Comparison of ENCODE assay signal across 17 cellular contexts in genomic region chr14:68654471-68654941, GRCh38.
DNase-seq lines count a peak whose midpoint lies in the region; ATAC-seq and TF ChIP-seq lines count a peak whose summit lies in the region.
"Had no signal": no experiment of that assay in that cellular context is flagged by ENCODE, and none has a peak within 500 bp of the region (broad histone marks: within the 10 kb centered on the region; RNA-seq: fewer than 3 reads in every experiment).

No MANE protein-coding gene starts in this region.

- DNase-seq in cardiac septum (ENCODE audit: low spot score) (peak; percentile 31), heart left ventricle (no peak), esophagus squamous epithelium (lab: John Stamatoyannopoulos, UW) (no peak), trophoblast cell (no peak), vagina (ENCODE audit: extremely low spot score in 2 of 2) (peak in 1 of 2 donors; percentile 72), GM03348 (ENCODE audit: low spot score) (no peak), mucosa of gallbladder (ENCODE audit: low spot score) (no peak), GM23248 (no peak)
- DNase-seq: activated naive CD4-positive, alpha-beta T cell treated with anti-CD3 and anti-CD28 coated beads, Interleukin-2, amount 10 ng/mL, durations not matched to agents 7 days and 5 days; dermis blood vessel endothelial cell; NCI-H1436 treated with DMSO at 0.1 percent for 48 hours; NCI-H446; SHP77; small intestine; stimulated activated naive B cell treated with anti-CD40 and anti-IgM and Interleukin-4, amounts not matched to agents 10 μg/mL and 1 μg/mL and 100 μg/mL, for 72 hours; T-helper 2 cell had no signal

- ATAC-seq in heart left ventricle, result no peak
- ATAC-seq: activated CD4-positive, CD25-positive, alpha-beta regulatory T cell treated with anti-CD3 and anti-CD28 coated beads, Interleukin-2, amount 50 U/mL, for 24 hours; stimulated activated naive B cell treated with anti-CD40 and anti-IgM and Interleukin-4, amounts not matched to agents 10 μg/mL and 1 μg/mL and 100 μg/mL, for 72 hours had no signal

- peak overlapping the region; percentile 9 for H2BK120ac ChIP-seq in trophoblast cell (ENCODE audit: insufficient read depth, low read length, poor library complexity)

- H3K14ac ChIP-seq in trophoblast cell (ENCODE audit: low read length), result peak overlapping the region; percentile 4

- H4K91ac ChIP-seq in trophoblast cell (ENCODE audit: low read depth, low read length), result peak overlapping the region; percentile 27

- no peaks in the 10 kb centered on the region for H3K27me3 ChIP-seq in heart left ventricle
- no peaks in the 10 kb centered on the region for H3K27me3 ChIP-seq in esophagus squamous epithelium
- H3K27me3 ChIP-seq in trophoblast cell (ENCODE audit: insufficient read depth, low read length), result no peaks in the 10 kb centered on the region
- H3K27me3 ChIP-seq in vagina, result no peaks in the 10 kb centered on the region
- no peaks in the 10 kb centered on the region for H3K27me3 ChIP-seq in GM23248 (replicated peaks; ENCODE audit: insufficient read depth)

- H3K27ac ChIP-seq in heart left ventricle, result peak overlapping the region in 1 of 12 donors; percentile 85
- H3K27ac ChIP-seq in esophagus squamous epithelium, result peak overlapping the region in 3 of 4 donors; percentile 78 to 88 (median 85)
- no peak overlapping the region for H3K27ac ChIP-seq in trophoblast cell (ENCODE audit: low read depth, low read length)
- peak overlapping the region; percentile 82 for H3K27ac ChIP-seq in vagina
- H3K27ac ChIP-seq in GM23248, result no peak overlapping the region

- H4K12ac ChIP-seq in trophoblast cell (ENCODE audit: low read depth, low read length), result no peak overlapping the region

- TF ChIP-seq POLR2A in heart left ventricle (IDR thresholded peaks at IDR 0.05) (no peak), esophagus squamous epithelium (IDR thresholded peaks at IDR 0.05) (no peak), vagina (IDR thresholded peaks at IDR 0.05) (no peak)

- intact Hi-C loops in cardiac septum (cut with DNase I), result no loop called here
- intact Hi-C loops in heart left ventricle (cut with DNase I), result loop anchor here in 1 of 10 donors (10.0 kb wide), 1 partner anchor 130 kb away; no protein-coding TSS in a partner anchor
- intact Hi-C loops in esophagus squamous epithelium (cut with DNase I), result no loop called here
- intact Hi-C loops in vagina (cut with DNase I), result no loop called here

- H3K36me3 ChIP-seq in heart left ventricle (no peaks in the 10 kb centered on the region), esophagus squamous epithelium (no peaks in the 10 kb centered on the region), trophoblast cell (ENCODE audit: control insufficient read depth in 1 of 2, insufficient read depth in 2 of 2, low read length in 2 of 2) (no peaks in the 10 kb centered on the region), vagina (no peaks in the 10 kb centered on the region), GM23248 (ENCODE audit: low read depth) (no peaks in the 10 kb centered on the region)

- peak overlapping the region; percentile 13 for H3K4ac ChIP-seq in trophoblast cell (ENCODE audit: low read depth, low read length)

- H3K18ac ChIP-seq in trophoblast cell (ENCODE audit: low read length), result peak overlapping the region; percentile 7

- 59 to 76% (median 64%) methylated on average over 5 to 9 of the region's 9 CpGs for WGBS in heart left ventricle, 4 donors
- 56 to 64% methylated on average over 8 to 9 of the region's 9 CpGs for WGBS in esophagus squamous epithelium, 2 donors
- no CpG with 5 or more reads among the region's 9 CpGs for WGBS in trophoblast cell (ENCODE audit: extremely low coverage, insufficient coverage, insufficient read length)
- 68 to 69% methylated on average over 9 of the region's 9 CpGs for WGBS in GM23248 (ENCODE audit: low coverage in 1 of 2, low lambda C conversion rate in 2 of 2, missing lambda C conversion rate in 2 of 2), 2 experiments

- H2BK12ac ChIP-seq in trophoblast cell (ENCODE audit: low read length), result peak overlapping the region; percentile 30

- in situ Hi-C loops in GM23248 (cut with MboI), result no loop called here

- H3K9me3 ChIP-seq in heart left ventricle (no peaks in the 10 kb centered on the region), esophagus squamous epithelium (no peaks in the 10 kb centered on the region), trophoblast cell (ENCODE audit: insufficient read depth, low read depth, low read length) (peaks cover 1% of the 10 kb centered on the region), vagina (no peaks in the 10 kb centered on the region), GM23248 (ENCODE audit: low read depth) (no peaks in the 10 kb centered on the region)

- H3F3A ChIP-seq in GM23248 (ENCODE audit: insufficient read depth), result 0 out of 2 replicates have a peak, but pooled peaks cover 8% of the 10 kb centered on the region

- no peak overlapping the region for H3K23ac ChIP-seq in trophoblast cell (ENCODE audit: low read length)

- no peak overlapping the region for H3K4me2 ChIP-seq in trophoblast cell (ENCODE audit: low read length)
- no peak overlapping the region for H3K4me2 ChIP-seq in GM23248 (ENCODE audit: unreplicated experiment)

- no peak overlapping the region for H2AFZ ChIP-seq in trophoblast cell (ENCODE audit: insufficient read depth, low read length, poor library complexity)
- H2AFZ ChIP-seq in GM23248, result no peak overlapping the region

- H4K8ac ChIP-seq in trophoblast cell (ENCODE audit: low read depth, low read length), result no peak overlapping the region

- peaks cover 3% of the 10 kb centered on the region for H3K79me2 ChIP-seq in trophoblast cell (ENCODE audit: control insufficient read depth, insufficient read depth, low read length, poor library complexity)
- no peaks in the 10 kb centered on the region for H3K79me2 ChIP-seq in GM23248 (ENCODE audit: insufficient read depth)

- H2AK5ac ChIP-seq in trophoblast cell (ENCODE audit: low read length), result peak overlapping the region; percentile 28

- H3K4me1 ChIP-seq in heart left ventricle, result peaks cover 0 to 64% (median 31%) of the 10 kb centered on the region in 12 donors
- H3K4me1 ChIP-seq in esophagus squamous epithelium, result peaks cover 25 to 82% (median 29%) of the 10 kb centered on the region in 3 donors
- peaks cover 38 to 43% of the 10 kb centered on the region in 2 experiments for H3K4me1 ChIP-seq in trophoblast cell (ENCODE audit: control insufficient read depth in 1 of 2, insufficient read depth in 2 of 2, low read length in 2 of 2)
- peaks cover 53% of the 10 kb centered on the region for H3K4me1 ChIP-seq in vagina
- peaks cover 19% of the 10 kb centered on the region for H3K4me1 ChIP-seq in GM23248 (ENCODE audit: insufficient read depth)

- TF ChIP-seq CTCF in heart left ventricle (IDR thresholded peaks at IDR 0.05) (no peak), esophagus squamous epithelium (IDR thresholded peaks at IDR 0.05) (no peak), vagina (IDR thresholded peaks at IDR 0.05) (no peak)

- peaks cover 42% of the 10 kb centered on the region for H3K79me1 ChIP-seq in trophoblast cell (ENCODE audit: low read length)

- H2BK5ac ChIP-seq in trophoblast cell (ENCODE audit: low read depth, low read length, poor library complexity), result no peak overlapping the region

- no peaks in the 10 kb centered on the region for H4K20me1 ChIP-seq in GM23248 (ENCODE audit: insufficient read depth)

- no peaks in the 10 kb centered on the region for H3K9me2 ChIP-seq in GM23248 (ENCODE audit: insufficient read depth)

- H3K9ac ChIP-seq in trophoblast cell (ENCODE audit: low read length) (no peak overlapping the region), GM23248 (no peak overlapping the region)

- no peak overlapping the region for H3K4me3 ChIP-seq in heart left ventricle
- no peak overlapping the region for H3K4me3 ChIP-seq in esophagus squamous epithelium
- H3K4me3 ChIP-seq in trophoblast cell (ENCODE audit: low read depth, low read length), result no peak overlapping the region
- no peak overlapping the region for H3K4me3 ChIP-seq in vagina
- no peak overlapping the region for H3K4me3 ChIP-seq in GM23248

Comparison
In these comparisons a context has a peak if more than half of its experiments do, and no peak if none do; other contexts are left out.
1. H3K27ac ChIP-seq: peak in esophagus squamous epithelium (3 of 4) and vagina (single experiment); none in trophoblast cell (single experiment) and GM23248 (single experiment).